ENCODE assay signal across 8 cellular contexts in genomic region chrX:103489733-103490132, GRCh38. TPM values are rescaled to one million over a fixed set of nuclear protein-coding genes. Genes with fewer than 3 reads are reported as not detected.
A peak's percentile ranks its signal among the peaks of the same experiment; 100 is the strongest.
DNase-seq lines count a peak whose midpoint lies in the region; ATAC-seq and TF ChIP-seq lines count a peak whose summit lies in the region.
"Not testable (repeated sequence)": the region's sequence is repeated elsewhere in the genome, so short reads cannot be mapped to it uniquely, and the experiment has no call there.

No MANE protein-coding gene starts in this region.

- not testable (repeated sequence) for H3K27me3 ChIP-seq in neural cell (ENCODE audit: insufficient read depth, low read depth, low read length); testis

- not testable (repeated sequence) for H3K4me3 ChIP-seq in astrocyte of the spinal cord (ENCODE audit: low read depth, low read length); neural cell (ENCODE audit: low read length); testis

- not testable (repeated sequence) for H3K27ac ChIP-seq in neural cell (ENCODE audit: low read length); testis

- not testable (repeated sequence) for H3K4me1 Mint-ChIP-seq in WTC11

- not testable (repeated sequence) for TF ChIP-seq POLR2A in testis (IDR thresholded peaks at IDR 0.05)

- TF ChIP-seq CTCF in WTC11 (IDR thresholded peaks at IDR 0.05) (0 out of 2 replicates have a peak, but pooled peaks have one; percentile 26), astrocyte of the spinal cord (IDR thresholded peaks at IDR 0.05; ENCODE audit: low read depth, low read length) (peak; percentile 64), neural cell (IDR thresholded peaks at IDR 0.05; ENCODE audit: poor library complexity, severe bottlenecking) (peak; percentile 44)
- not testable (repeated sequence) for TF ChIP-seq CTCF in testis (IDR thresholded peaks at IDR 0.05)

- not testable (repeated sequence) for H3K79me2 ChIP-seq in neural cell (replicated peaks; ENCODE audit: insufficient read depth, low read length)

- not testable (repeated sequence) for H3K36me3 ChIP-seq in neural cell (ENCODE audit: insufficient read depth, low read length); testis (ENCODE audit: low read depth, missing control alignments)

- H3K9me3 Mint-ChIP-seq in WTC11, result not testable (repeated sequence)

- ATAC-seq in WTC11, result peak; percentile 55; the same call in 1 of the 2 replicates

- not testable (repeated sequence) for TF ChIP-seq EP300 in neural cell (conservative IDR thresholded peaks at IDR 0.05; ENCODE audit: poor library complexity, severe bottlenecking)

- not testable (repeated sequence) for H2AFZ ChIP-seq in neural cell (ENCODE audit: low read depth, low read length)

- H3K27me3 Mint-ChIP-seq in WTC11 (ENCODE audit: low read depth), result not testable (repeated sequence)

- H3K36me3 Mint-ChIP-seq in WTC11, result not testable (repeated sequence)

- DNase-seq in DMS79 (lab: John Stamatoyannopoulos, UW) (peak; percentile 14), HT1080 (ENCODE audit: low read depth) (peak; percentile 27), NCI-H526 treated with DMSO at 0.1 percent for 48 hours (lab: John Stamatoyannopoulos, UW) (peak; percentile 9), WTC11 (ENCODE audit: low spot score) (peak; percentile 59), astrocyte of the spinal cord (ENCODE audit: low read depth, low spot score) (peak; percentile 22), glomerular visceral epithelial cell (ENCODE audit: extremely low spot score) (peak; percentile 12), testis (peak; percentile 36)

- in situ Hi-C loops in astrocyte of the spinal cord (cut with HindIII; ENCODE audit: low sequenced_read_pairs), result not testable (repeated sequence)

- H3K9ac ChIP-seq in neural cell (ENCODE audit: low read length), result not testable (repeated sequence)

- CTCF ChIA-PET in WTC11 (lab: Charles Lee), result interaction anchor here (0.5 to 2.1 kb wide), 18 partner anchors 10 to 375 kb away, joined by 3 to 10 read pairs (median 4); no protein-coding TSS in a partner anchor

- 0 to 30% methylated on average over 1 to 4 of the region's 4 CpGs for WGBS in testis, 2 donors

- not testable (repeated sequence) for H3K27ac Mint-ChIP-seq in WTC11

- not testable (repeated sequence) for H3K4me2 ChIP-seq in neural cell (ENCODE audit: low read length)

- not testable (repeated sequence) for H3K9me2 ChIP-seq in neural cell (ENCODE audit: insufficient read depth, low read length)

- not testable (repeated sequence) for H3K4me3 Mint-ChIP-seq in WTC11

- H4K20me1 ChIP-seq in neural cell (ENCODE audit: insufficient read depth), result not testable (repeated sequence)

- not testable (repeated sequence) for H3K4me1 ChIP-seq in testis

- POLR2A ChIA-PET in WTC11 (lab: Charles Lee), result interaction anchor here (0.7 kb wide), 1 partner anchor 24 kb away, joined by 5 read pairs; no protein-coding TSS in a partner anchor

- not testable (repeated sequence) for H3F3A ChIP-seq in neural cell (ENCODE audit: insufficient read depth, low read length, poor library complexity, severe bottlenecking)

- intact Hi-C loops in testis (cut with DNase I; ENCODE audit: low total_unique reads), result not testable (repeated sequence)

- TF ChIP-seq RAD21 in neural cell (conservative IDR thresholded peaks at IDR 0.05), result peak; percentile 36

- H3K9me3 ChIP-seq in neural cell (ENCODE audit: low read length); testis: not testable (repeated sequence)

RNA-seq across cellular contexts. Expression of gene RAB40A, which starts 29.6 kb away (rescaled TPM):
- total RNA-seq in HT1080 (2014; rRNA removed; shearing (Covaris generic)), result not detected in 2 replicates
- not detected in 2 replicates for polyA plus RNA-seq in HT1080 (2015; cell fraction: cytosol; rRNA removed)
- polyA plus RNA-seq in HT1080 (2015; cell fraction: nucleus; rRNA removed), result 0.05 and 0.10 TPM in 2 replicates
- total RNA-seq in WTC11 (2021) (0.17 to 0.48 TPM (median 0.23 TPM) in 3 replicates), testis (10 to 100 TPM; 29.5 to 37.9 TPM)
- polyA plus RNA-seq in neural cell (1.9 and 2.9 TPM in 2 replicates), testis (ENCODE audit: insufficient read depth, low read depth, low replicate concordance) (5.3 TPM)
- polyA minus RNA-seq in neural cell, result 0.97 and 2.8 TPM in 2 replicates

Comparison
In these comparisons a context has a peak if more than half of its experiments do, and no peak if none do; other contexts are left out.
1. DNase-seq: peak in every context shown above with its lines; median percentile 59 in WTC11; 36 in testis; 27 in HT1080; 22 in astrocyte of the spinal cord; 14 in DMS79; 12 in glomerular visceral epithelial cell; 9 in NCI-H526 treated with DMSO at 0.1 percent for 48 hours.
2. RNA of gene RAB40A, which starts 29.6 kb away (total RNA-seq): 29.5 to 37.9 TPM in testis; 0.17 to 0.48 TPM in WTC11 and not detected in HT1080; every median in the first group is over 10 times any median in the second.